16 cellular contexts compared by ENCODE assay signal in the genomic region with DNA sequence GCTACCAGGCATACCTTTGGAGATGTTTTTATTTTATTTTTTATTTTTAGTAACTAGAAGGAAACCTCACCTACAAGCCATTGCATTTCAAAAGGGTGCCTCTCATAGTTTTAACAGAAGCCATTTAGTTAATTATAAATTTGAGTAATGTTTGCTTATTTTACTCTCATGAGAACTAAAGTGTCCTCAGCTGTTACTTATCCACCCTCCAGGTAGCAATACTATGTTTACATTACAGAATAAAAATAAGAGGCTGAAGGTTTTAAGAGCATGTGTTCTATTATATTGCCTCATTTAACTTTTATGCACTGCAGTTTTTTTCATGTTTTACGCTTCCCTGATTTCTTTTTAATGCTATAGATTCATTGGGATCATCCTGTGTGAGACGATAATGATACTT.
DNase-seq lines count a peak whose midpoint lies in the region; ATAC-seq and TF ChIP-seq lines count a peak whose summit lies in the region.
"Had no signal": no experiment of that assay in that cellular context is flagged by ENCODE, and none has a peak within 500 bp of the region (broad histone marks: within the 10 kb centered on the region; RNA-seq: fewer than 3 reads in every experiment).

No MANE protein-coding gene starts in this region.

- no peak overlapping the region for H3K4me3 ChIP-seq in upper lobe of left lung
- H3K4me3 ChIP-seq: SJCRH30 had no signal

- no peaks in the 10 kb centered on the region for H3K9me3 ChIP-seq in upper lobe of left lung
- H3K9me3 ChIP-seq: SJCRH30 had no signal

- 54 to 60% methylated on average over 2 of the region's 2 CpGs for WGBS in upper lobe of left lung, 2 donors

- no peak for TF ChIP-seq CTCF in upper lobe of left lung (IDR thresholded peaks at IDR 0.05)

- H3K27me3 ChIP-seq in upper lobe of left lung = no peaks in the 10 kb centered on the region
- H3K27me3 ChIP-seq: SJCRH30 had no signal

- H3K36me3 ChIP-seq in upper lobe of left lung = no peaks in the 10 kb centered on the region
- H3K36me3 ChIP-seq: SJCRH30 had no signal

- ATAC-seq in upper lobe of left lung (ENCODE audit: low FRiP score in 2 of 2) = peak; percentile 28 to 34
- ATAC-seq in GM21515 (IDR thresholded peaks at IDR 0.05; ENCODE audit: unreplicated experiment) = no peak
- ATAC-seq: CD8-positive, alpha-beta T cell; HCT116 had no signal

- peak in 1 of 4 donors; percentile 54 for TF ChIP-seq EP300 in upper lobe of left lung (IDR thresholded peaks at IDR 0.05)

- peaks cover 0 to 5% (median 0%) of the 10 kb centered on the region in 4 donors for H3K4me1 ChIP-seq in upper lobe of left lung
- H3K4me1 ChIP-seq: SJCRH30 had no signal

- H3K27ac ChIP-seq in upper lobe of left lung = no peak overlapping the region
- H3K27ac ChIP-seq: SJCRH30 had no signal

- DNase-seq in NCI-H1105 (lab: John Stamatoyannopoulos, UW) (peak; percentile 21), NCI-H2081 treated with DMSO at 0.1 percent for 48 hours (lab: John Stamatoyannopoulos, UW) (peak; percentile 14), NCI-H748 treated with DMSO at 0.1 percent for 48 hours (lab: John Stamatoyannopoulos, UW) (peak; percentile 90), upper lobe of left lung (no peak), DMS 273 treated with DMSO at 0.1 percent for 48 hours (lab: John Stamatoyannopoulos, UW) (no peak)
- DNase-seq in activated CD8-positive, alpha-beta memory T cell treated with anti-CD3 and anti-CD28 coated beads for 24 hours = no peak
- DNase-seq: CD8-positive, alpha-beta T cell; IMR-90; Kasumi-1; NCI-H226; NK-92 treated with Interleukin-12 subunit alpha and Interleukin-12 subunit beta, amount 100 ng/mL, for 24 hours; OCI-M1; RPMI8226; SJCRH30 had no signal

- TF ChIP-seq POLR2A in upper lobe of left lung (IDR thresholded peaks at IDR 0.05) = no peak

Comparison
In these comparisons a context has a peak if more than half of its experiments do, and no peak if none do; other contexts are left out.
1. DNase-seq: peak in NCI-H1105 (single experiment), NCI-H2081 treated with DMSO at 0.1 percent for 48 hours (single experiment) and NCI-H748 treated with DMSO at 0.1 percent for 48 hours (single experiment); none in upper lobe of left lung (0 of 2), DMS 273 treated with DMSO at 0.1 percent for 48 hours (single experiment) and activated CD8-positive, alpha-beta memory T cell treated with anti-CD3 and anti-CD28 coated beads for 24 hours (single experiment).